ENCODE assay signal across 25 cellular contexts in genomic region chr5:159903134-159903533, GRCh38. TPM values are rescaled to one million over a fixed set of nuclear protein-coding genes. Genes with fewer than 3 reads are reported as not detected.
A peak's percentile ranks its signal among the peaks of the same experiment; 100 is the strongest.
DNase-seq lines count a peak whose midpoint lies in the region; ATAC-seq and TF ChIP-seq lines count a peak whose summit lies in the region.
"Had no signal": no experiment of that assay in that cellular context is flagged by ENCODE, and none has a peak within 500 bp of the region (broad histone marks: within the 10 kb centered on the region; RNA-seq: fewer than 3 reads in every experiment).

No MANE protein-coding gene starts in this region.

- H3K27ac ChIP-seq in PC-3 (ENCODE audit: low read length), result peak overlapping the region; percentile 91
- H3K27ac ChIP-seq in mammary epithelial cell (ENCODE audit: insufficient read depth, low read depth, low read length), result peak overlapping the region; percentile 93
- H3K27ac ChIP-seq: GM23248, lower lobe of right lung, ovary, right atrium auricular region, upper lobe of right lung had no signal

- peaks cover 81% of the 10 kb centered on the region for H3K4me1 ChIP-seq in PC-3 (ENCODE audit: insufficient read depth, low read length)
- peaks cover 81% of the 10 kb centered on the region for H3K4me1 ChIP-seq in mammary epithelial cell (ENCODE audit: insufficient read depth, low read length)
- H3K4me1 ChIP-seq: right atrium auricular region had no signal

- H3K9me3 ChIP-seq in PC-3 (ENCODE audit: low read length) (no peaks in the 10 kb centered on the region), mammary epithelial cell (replicated peaks; ENCODE audit: insufficient read depth, low read length) (no peaks in the 10 kb centered on the region)
- H3K9me3 ChIP-seq: lower lobe of right lung, mucosa of descending colon, ovary, right atrium auricular region, upper lobe of right lung had no signal

- in situ Hi-C loops in mammary epithelial cell (cut with MboI; ENCODE audit: low sequenced_read_pairs in 2 of 2), result loop anchor here in 1 of 2 donors (25.0 kb wide), 1 partner anchor 316 kb away; no protein-coding TSS in a partner anchor
- in situ Hi-C loops in ACHN (cut with HindIII; ENCODE audit: low pct_ligation_motif_present, low pct_unique_long_range_greater_than_20kb, low sequenced_read_pairs), result no loop called here

- dilution Hi-C loops in mammary epithelial cell (cut with HindIII; ENCODE audit: low sequenced_read_pairs), result no loop called here

- H3K27me3 ChIP-seq in PC-3 (ENCODE audit: low read length) (no peaks in the 10 kb centered on the region), mammary epithelial cell (ENCODE audit: insufficient read depth, low read length) (no peaks in the 10 kb centered on the region)
- H3K27me3 ChIP-seq: ovary, right atrium auricular region, upper lobe of right lung had no signal

- H3K79me2 ChIP-seq in PC-3 (ENCODE audit: low read length) (no peaks in the 10 kb centered on the region), mammary epithelial cell (ENCODE audit: insufficient read depth, low read length) (no peaks in the 10 kb centered on the region)

- intact Hi-C loops in PC-3 (cut with micrococcal nuclease), result loop anchor here (5.0 to 10.0 kb wide), 3 partner anchors 76 to 568 kb away; partner anchors contain the start of gene IL12B
- intact Hi-C loops in mammary epithelial cell (cut with micrococcal nuclease), result no loop called here

- no peak for TF ChIP-seq CTCF in PC-3 (conservative IDR thresholded peaks at IDR 0.05; ENCODE audit: low read depth, low read length)
- TF ChIP-seq CTCF in mammary epithelial cell (conservative IDR thresholded peaks at IDR 0.05 in 1 of 2, IDR thresholded peaks at IDR 0.05 in 1 of 2; ENCODE audit: extremely low read depth in 1 of 2, insufficient read depth in 1 of 2, low read depth in 1 of 2, low read length in 2 of 2), result no peak
- no peak for TF ChIP-seq CTCF in mesothelial cell of epicardium (IDR thresholded peaks at IDR 0.05; ENCODE audit: unreplicated experiment)

- no peaks in the 10 kb centered on the region for H3K9me3 Mint-ChIP-seq in mesothelial cell of epicardium
- H3K9me3 Mint-ChIP-seq: nephron; stimulated activated memory B cell treated with anti-CD40 and anti-IgM and Interleukin-4, amounts not matched to agents 10 μg/mL and 1 μg/mL and 100 μg/mL, for 72 hours had no signal

- BruUV-seq in PC-3 (replicated peaks; lab: Mats Ljungman, UMichigan) (no TSS peak), mammary epithelial cell (replicated peaks; lab: Mats Ljungman, UMichigan) (TSS peak; percentile 59)

- POLR2A ChIA-PET in PC-3 (lab: Charles Lee; ENCODE audit: unreplicated experiment), result no interaction called here

- peaks cover 3% of the 10 kb centered on the region for H3F3A ChIP-seq in PC-3 (ENCODE audit: low read length, unreplicated experiment)

- H3K9me2 ChIP-seq in PC-3 (replicated peaks; ENCODE audit: low read length), result no peaks in the 10 kb centered on the region

- H3K4me3 ChIP-seq in PC-3 (ENCODE audit: low read length), result no peak overlapping the region
- no peak overlapping the region for H3K4me3 ChIP-seq in mammary epithelial cell (replicated peaks in 1 of 3; ENCODE audit: insufficient read depth in 1 of 3, low read depth in 2 of 3, low read length in 3 of 3)
- H3K4me3 ChIP-seq: GM23248, lower lobe of right lung, mucosa of descending colon, ovary, right atrium auricular region, upper lobe of right lung had no signal

- no peak for ATAC-seq in PC-3
- ATAC-seq: lower lobe of right lung; mucosa of descending colon; stimulated activated memory B cell treated with anti-CD40 and anti-IgM and Interleukin-4, amounts not matched to agents 10 μg/mL and 1 μg/mL and 100 μg/mL, for 72 hours; upper lobe of right lung had no signal

- H3K27ac Mint-ChIP-seq in mesothelial cell of epicardium, result peak overlapping the region; percentile 60
- H3K27ac Mint-ChIP-seq: nephron; stimulated activated memory B cell treated with anti-CD40 and anti-IgM and Interleukin-4, amounts not matched to agents 10 μg/mL and 1 μg/mL and 100 μg/mL, for 72 hours had no signal

- H3K4me3 Mint-ChIP-seq in mesothelial cell of epicardium, result no peak overlapping the region
- H3K4me3 Mint-ChIP-seq: nephron; stimulated activated memory B cell treated with anti-CD40 and anti-IgM and Interleukin-4, amounts not matched to agents 10 μg/mL and 1 μg/mL and 100 μg/mL, for 72 hours had no signal

- H3K9ac ChIP-seq in PC-3 (ENCODE audit: low read length), result peak overlapping the region; percentile 42
- peak overlapping the region; percentile 73 for H3K9ac ChIP-seq in mammary epithelial cell (ENCODE audit: insufficient read depth, low read length)
- H3K9ac ChIP-seq: GM23248 had no signal

- DNase-seq in Daoy (ENCODE audit: low read depth) (peak; percentile 23), PC-3 (no peak), mammary epithelial cell (no peak), mesothelial cell of epicardium (ENCODE audit: low spot score in 2 of 2, unreplicated experiment in 2 of 2) (no peak), ACHN (no peak), NOMO-1 treated with DMSO at 0.1 percent for 48 hours (lab: John Stamatoyannopoulos, UW; ENCODE audit: unreplicated experiment) (no peak), AG08396 (ENCODE audit: low spot score) (no peak)
- DNase-seq in stimulated activated CD4-positive, alpha-beta T cell treated with anti-CD3 and anti-CD28 coated beads, Interleukin-12 subunit alpha, Interleukin-12 subunit beta, amount 100 ng/mL, for 4 hours, result no peak
- DNase-seq: activated gamma-delta T cell; cerebellar nuclear complex; DND-41; lower lobe of right lung; mucosa of descending colon; NCI-H1092 treated with DMSO at 0.1 percent for 48 hours; NCI-H187; NCI-H2171; NCI-H524 treated with DMSO at 0.1 percent for 48 hours; ovary; stimulated activated CD4-positive, alpha-beta T cell treated with anti-CD3 and anti-CD28 coated beads, Interleukin-4, amount 100 ng/mL, for 4 hours; T-helper 2 cell; upper lobe of right lung had no signal

- H3K27me3 Mint-ChIP-seq in mesothelial cell of epicardium (ENCODE audit: low read depth), result no peaks in the 10 kb centered on the region

- H3K4me2 ChIP-seq in PC-3 (ENCODE audit: low read length) (peak overlapping the region; percentile 70), mammary epithelial cell (ENCODE audit: insufficient read depth, low read depth, low read length) (no peak overlapping the region)

- no peak overlapping the region for H2AFZ ChIP-seq in PC-3 (ENCODE audit: low read length)
- H2AFZ ChIP-seq in mammary epithelial cell (ENCODE audit: low read depth, low read length), result peak overlapping the region; percentile 75
- H2AFZ ChIP-seq: GM23248 had no signal

- CTCF ChIA-PET in PC-3 (lab: Charles Lee), result no interaction called here
- CTCF ChIA-PET in mammary epithelial cell (lab: Charles Lee; ENCODE audit: low non-redundant PET), result no interaction called here

- H3K36me3 Mint-ChIP-seq in mesothelial cell of epicardium, result no peaks in the 10 kb centered on the region
- H3K36me3 Mint-ChIP-seq: stimulated activated memory B cell treated with anti-CD40 and anti-IgM and Interleukin-4, amounts not matched to agents 10 μg/mL and 1 μg/mL and 100 μg/mL, for 72 hours had no signal

- peaks cover 46% of the 10 kb centered on the region for H3K4me1 Mint-ChIP-seq in mesothelial cell of epicardium

- H4K20me1 ChIP-seq in PC-3 (ENCODE audit: low read length) (no peaks in the 10 kb centered on the region), mammary epithelial cell (ENCODE audit: insufficient read depth, low read length) (no peaks in the 10 kb centered on the region)

- H3K36me3 ChIP-seq in PC-3 (ENCODE audit: low read depth, low read length), result no peaks in the 10 kb centered on the region
- no peaks in the 10 kb centered on the region for H3K36me3 ChIP-seq in mammary epithelial cell (ENCODE audit: insufficient read depth, low read length)
- H3K36me3 ChIP-seq: lower lobe of right lung, ovary, right atrium auricular region, upper lobe of right lung had no signal

- WGBS in mammary epithelial cell (ENCODE audit: low coverage, missing lambda C conversion rate), result 100% methylated on average over 1 of the region's 1 CpG

RNA-seq across cellular contexts. Expression of gene ADRA1B, which starts 13.1 kb away (rescaled TPM):
- total RNA-seq in Daoy (2014; rRNA removed; shearing (Covaris generic)), result 0.63 and 0.80 TPM in 2 replicates
- total RNA-seq in PC-3 (2014; rRNA removed), result 0.29 and 0.40 TPM in 2 replicates
- under 1 TPM; 0.67 to 0.80 TPM for total RNA-seq in mammary epithelial cell
- polyA plus RNA-seq in mammary epithelial cell, result 0.77 TPM
- polyA minus RNA-seq in mammary epithelial cell, result 5.4 TPM
- 2.4 to 2.6 TPM (median 2.5 TPM) in 3 replicates for total RNA-seq in mesothelial cell of epicardium
- polyA plus RNA-seq: GM23248 had no signal
